In genomic region chr1:207424570-207425131, GRCh38 we compare ENCODE assay signal across 1 cellular context.
TF ChIP-seq lines count a peak whose summit lies in the region.

No MANE protein-coding gene starts in this region.

TF ChIP-seq in GM23338, 12 proteins besides CTCF, POLR2A, EP300 and RAD21 (continued from another document):
- TF ChIP-seq REST (IDR thresholded peaks at IDR 0.05; ENCODE audit: unreplicated experiment) (no peak), EZH2 (IDR thresholded peaks at IDR 0.05; ENCODE audit: low read depth, unreplicated experiment) (no peak), STAT1 (IDR thresholded peaks at IDR 0.05; ENCODE audit: unreplicated experiment) (no peak), ZNF331 (CRISPR knock-in tag; IDR thresholded peaks at IDR 0.05; ENCODE audit: low read depth) (no peak), ZNF462 (CRISPR knock-in tag; IDR thresholded peaks at IDR 0.05) (no peak), JUNB (IDR thresholded peaks at IDR 0.05; ENCODE audit: unreplicated experiment) (no peak), EZH2phosphoT487 (IDR thresholded peaks at IDR 0.05; ENCODE audit: unreplicated experiment) (no peak), CREB1 (CRISPR knock-in tag; IDR thresholded peaks at IDR 0.05; ENCODE audit: low read depth) (no peak), POLR2AphosphoS5 (IDR thresholded peaks at IDR 0.05; ENCODE audit: low read depth) (no peak), ETS1 (IDR thresholded peaks at IDR 0.05) (no peak), NANOG (IDR thresholded peaks at IDR 0.05; ENCODE audit: borderline replicate concordance) (no peak)
